ENCODE assay signal across 20 cellular contexts in the genomic region with DNA sequence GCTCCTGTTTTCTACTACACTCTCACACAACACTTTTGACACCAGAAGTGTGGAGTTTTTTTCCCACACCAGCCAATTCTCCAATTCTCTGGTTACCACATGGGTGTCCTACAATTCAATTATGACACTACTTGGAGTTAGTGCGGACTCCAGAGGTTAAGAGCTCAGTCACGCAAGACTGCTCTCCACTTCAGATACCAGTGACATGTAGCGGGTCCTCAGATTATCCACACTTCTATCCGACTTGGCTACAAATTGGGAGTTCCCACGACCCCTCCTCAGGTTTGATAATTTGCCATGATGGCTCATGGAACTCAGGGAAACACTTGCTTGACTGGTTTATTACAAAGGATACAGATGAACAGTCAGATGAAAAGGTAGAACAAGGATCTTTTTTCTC.
"Had no signal": no experiment of that assay in that cellular context is flagged by ENCODE, and none has a peak within 500 bp of the region (broad histone marks: within the 10 kb centered on the region; RNA-seq: fewer than 3 reads in every experiment).

No MANE protein-coding gene starts in this region.

- DNase-seq: activated CD4-positive, alpha-beta memory T cell treated with anti-CD3 and anti-CD28 coated beads, Interleukin-2, amount 10 ng/mL, durations not matched to agents 7 days and 5 days; activated CD4-positive, alpha-beta T cell treated with anti-CD3 and anti-CD28 coated beads for 48 hours; activated effector memory CD4-positive, alpha-beta T cell treated with Interleukin-2 at 50 U/mL for 16 hours; activated naive CD4-positive, alpha-beta T cell treated with anti-CD3 and anti-CD28 coated beads for 36 hours; activated T-cell treated with anti-CD3 and anti-CD28 coated beads, Interleukin-2, amount 50 U/mL, for 72 hours; amygdala; heart right ventricle; kidney; left lung; naive B cell; psoas muscle; right cardiac atrium; stimulated activated CD4-positive, alpha-beta T cell treated with anti-CD3 and anti-CD28 coated beads, Interleukin-12 subunit alpha, Interleukin-12 subunit beta, amount 100 ng/mL, for 4 hours; stimulated activated CD4-positive, alpha-beta T cell treated with anti-CD3 and anti-CD28 coated beads, Interleukin-4, amount 100 ng/mL, for 4 hours; stimulated activated naive CD8-positive, alpha-beta T cell treated with anti-CD3 and anti-CD28 coated beads, Interleukin-15, Interleukin-2, amounts not matched to agents 100 U/mL and 50 U/mL, for 24 hours; T-helper 17 cell had no signal

- FAIRE-seq: kidney had no signal

- H3K4me3 Mint-ChIP-seq: activated CD4-positive, alpha-beta memory T cell treated with anti-CD3 and anti-CD28 coated beads, Interleukin-2, amount 10 ng/mL, durations not matched to agents 7 days and 5 days; activated naive CD4-positive, alpha-beta T cell treated with anti-CD3 and anti-CD28 coated beads for 36 hours; activated T-cell treated with anti-CD3 and anti-CD28 coated beads, Interleukin-2, amount 50 U/mL, for 72 hours; T-helper 17 cell had no signal

- ATAC-seq: activated T-cell treated with anti-CD3 and anti-CD28 coated beads, Interleukin-2, amount 50 U/mL, for 72 hours; heart right ventricle; left lung; psoas muscle; right cardiac atrium; stimulated activated naive CD8-positive, alpha-beta T cell treated with anti-CD3 and anti-CD28 coated beads, Interleukin-15, Interleukin-2, amounts not matched to agents 100 U/mL and 50 U/mL, for 24 hours; T-helper 17 cell had no signal

- H3K9me3 Mint-ChIP-seq: activated CD4-positive, alpha-beta memory T cell treated with anti-CD3 and anti-CD28 coated beads, Interleukin-2, amount 10 ng/mL, durations not matched to agents 7 days and 5 days; activated naive CD4-positive, alpha-beta T cell treated with anti-CD3 and anti-CD28 coated beads for 36 hours; activated T-cell treated with anti-CD3 and anti-CD28 coated beads, Interleukin-2, amount 50 U/mL, for 72 hours; naive B cell had no signal

- H3K4me1 ChIP-seq: psoas muscle, tibial nerve had no signal

- H3K27ac ChIP-seq: coronary artery, epithelial cell of prostate, heart right ventricle, left lung, psoas muscle, tibial nerve had no signal

- H3K9me3 ChIP-seq: heart right ventricle, left lung, psoas muscle, tibial nerve had no signal

- H3K4me1 Mint-ChIP-seq: activated CD4-positive, alpha-beta memory T cell treated with anti-CD3 and anti-CD28 coated beads, Interleukin-2, amount 10 ng/mL, durations not matched to agents 7 days and 5 days had no signal

- H3K27me3 ChIP-seq: heart right ventricle, left lung, tibial nerve had no signal

- H3K27ac Mint-ChIP-seq: activated CD4-positive, alpha-beta memory T cell treated with anti-CD3 and anti-CD28 coated beads, Interleukin-2, amount 10 ng/mL, durations not matched to agents 7 days and 5 days; activated naive CD4-positive, alpha-beta T cell treated with anti-CD3 and anti-CD28 coated beads for 36 hours; activated T-cell treated with anti-CD3 and anti-CD28 coated beads, Interleukin-2, amount 50 U/mL, for 72 hours; T-helper 17 cell had no signal

- H3K27me3 Mint-ChIP-seq: activated CD4-positive, alpha-beta memory T cell treated with anti-CD3 and anti-CD28 coated beads, Interleukin-2, amount 10 ng/mL, durations not matched to agents 7 days and 5 days; naive B cell; T-helper 17 cell had no signal

- H3K4me3 ChIP-seq: coronary artery, heart right ventricle, left lung, lung, psoas muscle, tibial nerve had no signal
